13 cellular contexts compared by ENCODE assay signal in the genomic region with DNA sequence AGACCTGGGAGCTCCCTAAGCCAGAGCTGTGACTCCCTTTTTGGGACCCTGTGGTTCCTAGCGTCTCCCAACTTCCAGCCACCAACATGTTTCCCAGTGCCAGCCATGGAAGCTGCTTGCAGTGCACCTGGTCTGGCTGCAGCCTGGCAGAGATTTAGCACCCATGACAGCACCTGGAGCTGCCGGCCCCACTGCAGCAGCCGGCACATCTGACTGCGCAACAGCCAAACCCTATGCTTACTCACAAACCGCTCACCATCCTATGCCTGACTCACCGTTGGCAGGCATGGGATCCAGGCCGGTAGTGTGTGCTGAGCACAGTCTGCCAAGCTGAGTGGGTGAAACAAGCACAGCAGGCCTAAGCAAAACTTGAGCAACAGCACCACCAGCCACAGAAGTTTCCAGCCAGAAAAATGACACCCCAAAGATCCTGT.
A peak's percentile ranks its signal among the peaks of the same experiment; 100 is the strongest.
DNase-seq lines count a peak whose midpoint lies in the region; ATAC-seq and TF ChIP-seq lines count a peak whose summit lies in the region.
"Had no signal": no experiment of that assay in that cellular context is flagged by ENCODE, and none has a peak within 500 bp of the region (broad histone marks: within the 10 kb centered on the region; RNA-seq: fewer than 3 reads in every experiment).

No MANE protein-coding gene starts in this region.

- DNase-seq in A673 (ENCODE audit: low spot score) (peak; percentile 7), HT-29 (ENCODE audit: low spot score) (peak; percentile 1), anterior cingulate cortex (lab: John Stamatoyannopoulos, UW) (peak in 38 of 58 donors; percentile 1 to 78 (median 22)), foreskin keratinocyte (peak; percentile 91 to 96), NCI-H1930 (lab: John Stamatoyannopoulos, UW) (no peak), testis (no peak)
- no peak for DNase-seq in stimulated activated CD4-positive, alpha-beta T cell treated with anti-CD3 and anti-CD28 coated beads, Interleukin-1b, Interleukin-23, amount 100 ng/mL, for 48 hours
- DNase-seq: activated CD4-positive, alpha-beta T cell treated with anti-CD3 and anti-CD28 coated beads, Interleukin-2, amount 50 U/mL, for 1 hour; activated naive CD4-positive, alpha-beta T cell; GF-D8; mesendoderm had no signal

- H3K36me3 ChIP-seq in A673 (ENCODE audit: insufficient read depth, low read length, poor library complexity, severe bottlenecking) (no peaks in the 10 kb centered on the region), testis (ENCODE audit: low read depth, missing control alignments) (no peaks in the 10 kb centered on the region)

- H3K4me3 ChIP-seq in A673 (ENCODE audit: low read depth, low read length, poor library complexity, severe bottlenecking) (no peak overlapping the region), testis (no peak overlapping the region)

- no TSS peak for BruUV-seq in A673 (replicated peaks; lab: Mats Ljungman, UMichigan)

- POLR2A ChIA-PET in A673 (lab: Charles Lee; ENCODE audit: low non-redundant PET): no interaction called here

- WGBS in testis, 2 donors: 80 to 84% methylated on average over 7 of the region's 7 CpGs

- CTCF ChIA-PET in A673 (lab: Charles Lee): no interaction called here

- no peaks in the 10 kb centered on the region for H3K9me3 ChIP-seq in A673 (ENCODE audit: low read depth, low read length, poor library complexity, severe bottlenecking)
- H3K9me3 ChIP-seq in testis: no peaks in the 10 kb centered on the region

- intact Hi-C loops in A673 (cut with micrococcal nuclease; ENCODE audit: unreplicated experiment): no loop called here
- intact Hi-C loops in testis (cut with DNase I; ENCODE audit: low total_unique reads): no loop called here

- H3K27ac ChIP-seq in A673 (ENCODE audit: low read depth, low read length, poor library complexity, severe bottlenecking) (no peak overlapping the region), foreskin keratinocyte (no peak overlapping the region), testis (no peak overlapping the region)
- H3K27ac ChIP-seq: KMS-11 had no signal

- TF ChIP-seq POLR2A in GM18505 (IDR thresholded peaks at IDR 0.05; ENCODE audit: borderline replicate concordance, extremely low read depth, insufficient read depth, insufficient read length): no peak
- no peak for TF ChIP-seq POLR2A in testis (IDR thresholded peaks at IDR 0.05)

- H3K4me1 ChIP-seq in A673 (ENCODE audit: insufficient read depth, low read length, poor library complexity, severe bottlenecking): no peaks in the 10 kb centered on the region
- peaks cover 11% of the 10 kb centered on the region for H3K4me1 ChIP-seq in foreskin keratinocyte
- no peaks in the 10 kb centered on the region for H3K4me1 ChIP-seq in testis

- ATAC-seq in foreskin keratinocyte (peak; percentile 100), GM18505 (IDR thresholded peaks at IDR 0.05; ENCODE audit: unreplicated experiment) (no peak)

- TF ChIP-seq CTCF in A673 (conservative IDR thresholded peaks at IDR 0.05; ENCODE audit: low read depth, low read length) (0 out of 2 replicates have a peak, but pooled peaks have one; percentile 15), foreskin keratinocyte (conservative IDR thresholded peaks at IDR 0.05) (peak; percentile 81), testis (IDR thresholded peaks at IDR 0.05) (no peak)

- no peaks in the 10 kb centered on the region for H3K27me3 ChIP-seq in A673 (replicated peaks; ENCODE audit: insufficient read depth, low read depth, low read length, poor library complexity)
- H3K27me3 ChIP-seq in foreskin keratinocyte: no peaks in the 10 kb centered on the region
- no peaks in the 10 kb centered on the region for H3K27me3 ChIP-seq in testis

Comparison
In these comparisons a context has a peak if more than half of its experiments do, and no peak if none do; other contexts are left out.
1. DNase-seq: peak in A673 (single experiment), HT-29 (single experiment), anterior cingulate cortex (38 of 58) and foreskin keratinocyte (2 of 2); none in NCI-H1930 (0 of 2), stimulated activated CD4-positive, alpha-beta T cell treated with anti-CD3 and anti-CD28 coated beads, Interleukin-1b, Interleukin-23, amount 100 ng/mL, for 48 hours (single experiment) and testis (single experiment).
2. CTCF ChIP-seq: peak in A673 (single experiment) and foreskin keratinocyte (single experiment); none in testis (0 of 3).